Comparison of ENCODE assay signal across 30 cellular contexts in genomic region chr1:203891950-203892349, GRCh38.
"Had no signal": no experiment of that assay in that cellular context is flagged by ENCODE, and none has a peak within 500 bp of the region (broad histone marks: within the 10 kb centered on the region; RNA-seq: fewer than 3 reads in every experiment).

No MANE protein-coding gene starts in this region.

- H3K27me3 ChIP-seq: dorsolateral prefrontal cortex, esophagus squamous epithelium, foreskin keratinocyte, gastroesophageal sphincter, heart left ventricle, hepatocyte, left lung had no signal

- H2AFZ ChIP-seq: hepatocyte had no signal

- H3K4me1 ChIP-seq: esophagus squamous epithelium, gastroesophageal sphincter, lower lobe of right lung had no signal

- FAIRE-seq: colon, endometrium, frontal cortex, kidney had no signal

- DNase-seq: dermis blood vessel endothelial cell; dorsolateral prefrontal cortex; effector CD4-positive, alpha-beta T cell; effector memory CD4-positive, alpha-beta T cell; erythroblast; esophagus squamous epithelium; foreskin keratinocyte; heart left ventricle; hypothalamus; immature natural killer cell; islet precursor cell; kidney; kidney glomerular epithelial cell; left colon; left lung; left ventricle myocardium superior; lower lobe of right lung; mesenchymal stem cell; mucosa of descending colon; naive B cell; naive thymus-derived CD8-positive, alpha-beta T cell had no signal

- H3K4me2 ChIP-seq: hepatocyte had no signal

- H3K27ac ChIP-seq: coronary artery, dorsolateral prefrontal cortex, epithelial cell of prostate, esophagus squamous epithelium, foreskin keratinocyte, gastroesophageal sphincter, heart left ventricle, hepatocyte, left lung, lower lobe of right lung had no signal

- ATAC-seq: esophagus mucosa; foreskin keratinocyte; gastroesophageal sphincter; heart left ventricle; left colon; left lung; left ventricle myocardium superior; lower lobe of right lung; mucosa of descending colon; naive thymus-derived CD8-positive, alpha-beta T cell had no signal

- H3K36me3 ChIP-seq: esophagus squamous epithelium, gastroesophageal sphincter, heart left ventricle, left lung, lower lobe of right lung had no signal

- H3K4me3 Mint-ChIP-seq: immature natural killer cell; mesothelial cell of epicardium; naive thymus-derived CD8-positive, alpha-beta T cell had no signal

- H3K27ac Mint-ChIP-seq: immature natural killer cell; mesothelial cell of epicardium; naive B cell; naive thymus-derived CD8-positive, alpha-beta T cell had no signal

- H3K4me1 Mint-ChIP-seq: immature natural killer cell; naive B cell; naive thymus-derived CD8-positive, alpha-beta T cell had no signal

- H3K79me2 ChIP-seq: hepatocyte had no signal

- H3K4me3 ChIP-seq: coronary artery, dorsolateral prefrontal cortex, esophagus squamous epithelium, gastroesophageal sphincter, heart left ventricle, hepatocyte, left lung, lower lobe of right lung, mucosa of descending colon had no signal
